In the genomic region with DNA sequence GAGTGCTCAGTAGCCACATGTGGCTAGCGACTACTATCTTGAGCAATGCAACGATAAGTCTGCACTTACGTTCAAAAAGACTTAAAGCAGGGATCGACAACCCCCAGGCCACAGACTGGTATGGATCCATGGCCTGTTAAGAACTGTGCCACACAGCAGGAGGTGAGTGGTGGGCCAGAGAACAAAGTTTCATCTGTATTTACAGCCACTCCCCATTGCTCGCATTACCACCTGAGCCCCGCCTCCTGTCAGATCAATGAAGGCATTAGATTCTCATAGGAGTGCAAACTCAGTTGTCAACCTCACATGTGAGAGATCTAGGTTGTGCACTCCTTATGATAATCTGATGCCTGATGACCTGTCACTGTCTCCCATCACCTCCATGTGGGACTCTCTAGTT, we compare ENCODE assay signal across 35 cellular contexts.
"Had no signal": no experiment of that assay in that cellular context is flagged by ENCODE, and none has a peak within 500 bp of the region (broad histone marks: within the 10 kb centered on the region; RNA-seq: fewer than 3 reads in every experiment).

No MANE protein-coding gene starts in this region.

- H3K4me3 ChIP-seq: MG63 had no signal

- H3K36me3 ChIP-seq: MG63 had no signal

- H3K27me3 ChIP-seq: MG63 had no signal

- DNase-seq: Karpas-422, Kasumi-1, MG63, MM.1S, MV-4-11, NCI-H1048, NCI-H1092, NCI-H1092 treated with DMSO at 0.1 percent for 48 hours, NCI-H1105, NCI-H1105 treated with DMSO at 0.1 percent for 48 hours, NCI-H1417, NCI-H1417 treated with DMSO at 0.1 percent for 48 hours, NCI-H1436, NCI-H1436 treated with DMSO at 0.1 percent for 48 hours, NCI-H146, NCI-H1694, NCI-H1694 treated with DMSO at 0.1 percent for 48 hours, NCI-H187, NCI-H187 treated with DMSO at 0.1 percent for 48 hours, NCI-H1930, NCI-H2029, NCI-H2029 treated with DMSO at 0.1 percent for 48 hours, NCI-H2081, NCI-H2081 treated with DMSO at 0.1 percent for 48 hours, NCI-H2107, NCI-H2171, NCI-H2171 treated with DMSO at 0.1 percent for 48 hours, NCI-H2227 treated with DMSO at 0.1 percent for 48 hours, NCI-H226, NCI-H345, NCI-H446, NCI-H446 treated with DMSO at 0.1 percent for 48 hours, NCI-H510A, NCI-H510A treated with DMSO at 0.1 percent for 48 hours, NCI-H524 had no signal

- H3K9me3 ChIP-seq: MG63 had no signal
